ENCODE assay signal across 22 cellular contexts in the genomic region with DNA sequence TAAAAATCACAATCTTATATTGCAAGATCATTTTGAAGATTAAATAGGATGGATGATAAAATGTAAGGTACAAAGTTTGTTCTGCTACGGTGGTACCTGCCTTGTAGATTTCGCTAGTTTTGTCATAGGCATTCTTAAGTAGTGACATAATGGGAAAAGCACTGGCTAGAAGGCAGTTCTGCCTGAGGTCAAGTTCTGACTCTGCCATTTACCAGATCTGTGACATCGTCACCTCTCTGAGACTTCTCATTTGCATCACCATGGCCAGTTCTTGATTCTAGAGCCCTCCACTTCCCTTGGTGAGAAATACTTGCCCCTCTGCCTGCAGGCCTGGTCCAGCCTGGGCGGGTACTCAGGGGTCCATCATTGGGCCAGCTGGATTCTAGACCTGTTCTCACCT.
"Had no signal": no experiment of that assay in that cellular context is flagged by ENCODE, and none has a peak within 500 bp of the region (broad histone marks: within the 10 kb centered on the region; RNA-seq: fewer than 3 reads in every experiment).

No MANE protein-coding gene starts in this region.

- H3K4me3 Mint-ChIP-seq: memory B cell; natural killer cell treated with Interleukin-12 subunit alpha and Interleukin-12 subunit beta and Interleukin-15 and Interleukin-18, amount 100 ng/mL, for 72 hours; neural progenitor cell had no signal

- H3K4me1 ChIP-seq: colonic mucosa, heart left ventricle, left ventricle myocardium inferior, lower lobe of right lung, neural progenitor cell, suprapubic skin, thyroid gland, upper lobe of right lung, vagina had no signal

- H3K27ac ChIP-seq: colonic mucosa, heart left ventricle, left ventricle myocardium inferior, lower lobe of right lung, neural progenitor cell, ovary, suprapubic skin, thyroid gland, upper lobe of right lung, vagina had no signal

- H3K36me3 Mint-ChIP-seq: memory B cell; natural killer cell treated with Interleukin-12 subunit alpha and Interleukin-12 subunit beta and Interleukin-15 and Interleukin-18, amount 100 ng/mL, for 72 hours; neural progenitor cell had no signal

- H3K36me3 ChIP-seq: colonic mucosa, heart left ventricle, left ventricle myocardium inferior, lower lobe of right lung, neural progenitor cell, ovary, suprapubic skin, thyroid gland, upper lobe of right lung, vagina had no signal

- H2AFZ ChIP-seq: neural progenitor cell had no signal

- H3K27ac Mint-ChIP-seq: memory B cell; natural killer cell treated with Interleukin-12 subunit alpha and Interleukin-12 subunit beta and Interleukin-15 and Interleukin-18, amount 100 ng/mL, for 72 hours; neural progenitor cell had no signal

- H3K9me3 Mint-ChIP-seq: memory B cell; natural killer cell treated with Interleukin-12 subunit alpha and Interleukin-12 subunit beta and Interleukin-15 and Interleukin-18, amount 100 ng/mL, for 72 hours; neural progenitor cell had no signal

- H3K9ac ChIP-seq: neural progenitor cell had no signal

- H3K9me3 ChIP-seq: colonic mucosa, heart left ventricle, left ventricle myocardium inferior, lower lobe of right lung, ovary, suprapubic skin, thyroid gland, upper lobe of right lung, vagina had no signal

- DNase-seq: colonic mucosa; dermis blood vessel endothelial cell; erythroblast; foreskin melanocyte; heart left ventricle; hippocampal formation; left cardiac atrium; left ventricle myocardium inferior; lower lobe of right lung; midbrain; nucleus accumbens; ovary; stimulated activated CD4-positive, alpha-beta T cell treated with anti-CD3 and anti-CD28 coated beads, Interleukin-2, amount 100 ng/mL, for 48 hours; stimulated activated naive CD8-positive, alpha-beta T cell treated with anti-CD3 and anti-CD28 coated beads, Interleukin-15, Interleukin-2, amounts not matched to agents 100 U/mL and 50 U/mL, for 24 hours; thyroid gland; upper lobe of right lung had no signal

- H3K4me3 ChIP-seq: colonic mucosa, heart left ventricle, left ventricle myocardium inferior, lower lobe of right lung, neural progenitor cell, ovary, smooth muscle cell, suprapubic skin, thyroid gland, upper lobe of right lung, vagina had no signal

- H3K27me3 ChIP-seq: colonic mucosa, heart left ventricle, neural progenitor cell, ovary, suprapubic skin, thyroid gland, upper lobe of right lung, vagina had no signal

- H3K27me3 Mint-ChIP-seq: memory B cell had no signal

- H3K4me2 ChIP-seq: neural progenitor cell, smooth muscle cell had no signal
